ENCODE assay signal across 2 cellular contexts in genomic region chr2:222000326-222000725, GRCh38.
A peak's percentile ranks its signal among the peaks of the same experiment; 100 is the strongest.
TF ChIP-seq lines count a peak whose summit lies in the region.

No MANE protein-coding gene starts in this region.

TF ChIP-seq in IMR-90, 13 proteins besides CTCF, POLR2A, EP300 and RAD21:
- TF ChIP-seq, protein P1, sequence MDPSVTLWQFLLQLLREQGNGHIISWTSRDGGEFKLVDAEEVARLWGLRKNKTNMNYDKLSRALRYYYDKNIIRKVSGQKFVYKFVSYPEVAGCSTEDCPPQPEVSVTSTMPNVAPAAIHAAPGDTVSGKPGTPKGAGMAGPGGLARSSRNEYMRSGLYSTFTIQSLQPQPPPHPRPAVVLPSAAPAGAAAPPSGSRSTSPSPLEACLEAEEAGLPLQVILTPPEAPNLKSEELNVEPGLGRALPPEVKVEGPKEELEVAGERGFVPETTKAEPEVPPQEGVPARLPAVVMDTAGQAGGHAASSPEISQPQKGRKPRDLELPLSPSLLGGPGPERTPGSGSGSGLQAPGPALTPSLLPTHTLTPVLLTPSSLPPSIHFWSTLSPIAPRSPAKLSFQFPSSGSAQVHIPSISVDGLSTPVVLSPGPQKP (IDR thresholded peaks at IDR 0.05; ENCODE audit: borderline replicate concordance, low read depth, low read length): no peak
- peak; percentile 61; the same call in 1 of the 2 replicates for TF ChIP-seq FOS (IDR thresholded peaks at IDR 0.05; ENCODE audit: low read depth, low read length)

TF ChIP-seq in HepG2, 621 proteins besides CTCF, POLR2A, EP300 and RAD21:
- TF ChIP-seq ZNF724P (CRISPR knock-in tag; IDR thresholded peaks at IDR 0.05; ENCODE audit: borderline replicate concordance) (no peak), THAP8 (CRISPR knock-in tag; IDR thresholded peaks at IDR 0.05; ENCODE audit: borderline replicate concordance) (no peak), ZNF136 (CRISPR knock-in tag; IDR thresholded peaks at IDR 0.05; ENCODE audit: low read depth) (no peak), ZNF225 (CRISPR knock-in tag; IDR thresholded peaks at IDR 0.05) (no peak), CCDC6 (CRISPR knock-in tag; IDR thresholded peaks at IDR 0.05) (no peak), FOXJ3 (CRISPR knock-in tag; IDR thresholded peaks at IDR 0.05; ENCODE audit: borderline replicate concordance) (no peak), ARNT2 (CRISPR knock-in tag; IDR thresholded peaks at IDR 0.05; ENCODE audit: low read depth) (no peak), CCAR2 (optimal IDR thresholded peaks at IDR 0.05; ENCODE audit: low read depth, low read length) (no peak), SNAPC5 (CRISPR knock-in tag; IDR thresholded peaks at IDR 0.05; ENCODE audit: borderline replicate concordance) (no peak), ZNF557 (CRISPR knock-in tag; IDR thresholded peaks at IDR 0.05) (no peak), NONO (IDR thresholded peaks at IDR 0.05) (no peak), NONO (CRISPR knock-in tag; conservative IDR thresholded peaks at IDR 0.05) (no peak), NFIB (CRISPR knock-in tag; IDR thresholded peaks at IDR 0.05; ENCODE audit: borderline replicate concordance) (no peak), NR3C1 (CRISPR knock-in tag; IDR thresholded peaks at IDR 0.05) (no peak)
- TF ChIP-seq, protein P2, sequence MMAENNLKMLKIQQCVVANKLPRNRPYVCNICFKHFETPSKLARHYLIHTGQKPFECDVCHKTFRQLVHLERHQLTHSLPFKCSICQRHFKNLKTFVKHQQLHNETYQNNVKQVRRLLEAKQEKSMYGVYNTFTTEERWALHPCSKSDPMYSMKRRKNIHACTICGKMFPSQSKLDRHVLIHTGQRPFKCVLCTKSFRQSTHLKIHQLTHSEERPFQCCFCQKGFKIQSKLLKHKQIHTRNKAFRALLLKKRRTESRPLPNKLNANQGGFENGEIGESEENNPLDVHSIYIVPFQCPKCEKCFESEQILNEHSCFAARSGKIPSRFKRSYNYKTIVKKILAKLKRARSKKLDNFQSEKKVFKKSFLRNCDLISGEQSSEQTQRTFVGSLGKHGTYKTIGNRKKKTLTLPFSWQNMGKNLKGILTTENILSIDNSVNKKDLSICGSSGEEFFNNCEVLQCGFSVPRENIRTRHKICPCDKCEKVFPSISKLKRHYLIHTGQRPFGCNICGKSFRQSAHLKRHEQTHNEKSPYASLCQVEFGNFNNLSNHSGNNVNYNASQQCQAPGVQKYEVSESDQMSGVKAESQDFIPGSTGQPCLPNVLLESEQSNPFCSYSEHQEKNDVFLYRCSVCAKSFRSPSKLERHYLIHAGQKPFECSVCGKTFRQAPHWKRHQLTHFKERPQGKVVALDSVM (CRISPR knock-in tag; IDR thresholded peaks at IDR 0.05): no peak
- TF ChIP-seq, protein P3, sequence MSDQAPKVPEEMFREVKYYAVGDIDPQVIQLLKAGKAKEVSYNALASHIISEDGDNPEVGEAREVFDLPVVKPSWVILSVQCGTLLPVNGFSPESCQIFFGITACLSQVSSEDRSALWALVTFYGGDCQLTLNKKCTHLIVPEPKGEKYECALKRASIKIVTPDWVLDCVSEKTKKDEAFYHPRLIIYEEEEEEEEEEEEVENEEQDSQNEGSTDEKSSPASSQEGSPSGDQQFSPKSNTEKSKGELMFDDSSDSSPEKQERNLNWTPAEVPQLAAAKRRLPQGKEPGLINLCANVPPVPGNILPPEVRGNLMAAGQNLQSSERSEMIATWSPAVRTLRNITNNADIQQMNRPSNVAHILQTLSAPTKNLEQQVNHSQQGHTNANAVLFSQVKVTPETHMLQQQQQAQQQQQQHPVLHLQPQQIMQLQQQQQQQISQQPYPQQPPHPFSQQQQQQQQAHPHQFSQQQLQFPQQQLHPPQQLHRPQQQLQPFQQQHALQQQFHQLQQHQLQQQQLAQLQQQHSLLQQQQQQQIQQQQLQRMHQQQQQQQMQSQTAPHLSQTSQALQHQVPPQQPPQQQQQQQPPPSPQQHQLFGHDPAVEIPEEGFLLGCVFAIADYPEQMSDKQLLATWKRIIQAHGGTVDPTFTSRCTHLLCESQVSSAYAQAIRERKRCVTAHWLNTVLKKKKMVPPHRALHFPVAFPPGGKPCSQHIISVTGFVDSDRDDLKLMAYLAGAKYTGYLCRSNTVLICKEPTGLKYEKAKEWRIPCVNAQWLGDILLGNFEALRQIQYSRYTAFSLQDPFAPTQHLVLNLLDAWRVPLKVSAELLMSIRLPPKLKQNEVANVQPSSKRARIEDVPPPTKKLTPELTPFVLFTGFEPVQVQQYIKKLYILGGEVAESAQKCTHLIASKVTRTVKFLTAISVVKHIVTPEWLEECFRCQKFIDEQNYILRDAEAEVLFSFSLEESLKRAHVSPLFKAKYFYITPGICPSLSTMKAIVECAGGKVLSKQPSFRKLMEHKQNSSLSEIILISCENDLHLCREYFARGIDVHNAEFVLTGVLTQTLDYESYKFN (CRISPR knock-in tag; conservative IDR thresholded peaks at IDR 0.05): no peak
- TF ChIP-seq, protein P4, sequence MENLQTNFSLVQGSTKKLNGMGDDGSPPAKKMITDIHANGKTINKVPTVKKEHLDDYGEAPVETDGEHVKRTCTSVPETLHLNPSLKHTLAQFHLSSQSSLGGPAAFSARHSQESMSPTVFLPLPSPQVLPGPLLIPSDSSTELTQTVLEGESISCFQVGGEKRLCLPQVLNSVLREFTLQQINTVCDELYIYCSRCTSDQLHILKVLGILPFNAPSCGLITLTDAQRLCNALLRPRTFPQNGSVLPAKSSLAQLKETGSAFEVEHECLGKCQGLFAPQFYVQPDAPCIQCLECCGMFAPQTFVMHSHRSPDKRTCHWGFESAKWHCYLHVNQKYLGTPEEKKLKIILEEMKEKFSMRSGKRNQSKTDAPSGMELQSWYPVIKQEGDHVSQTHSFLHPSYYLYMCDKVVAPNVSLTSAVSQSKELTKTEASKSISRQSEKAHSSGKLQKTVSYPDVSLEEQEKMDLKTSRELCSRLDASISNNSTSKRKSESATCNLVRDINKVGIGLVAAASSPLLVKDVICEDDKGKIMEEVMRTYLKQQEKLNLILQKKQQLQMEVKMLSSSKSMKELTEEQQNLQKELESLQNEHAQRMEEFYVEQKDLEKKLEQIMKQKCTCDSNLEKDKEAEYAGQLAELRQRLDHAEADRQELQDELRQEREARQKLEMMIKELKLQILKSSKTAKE (CRISPR knock-in tag; IDR thresholded peaks at IDR 0.05; ENCODE audit: borderline replicate concordance): no peak
- TF ChIP-seq, protein P5, sequence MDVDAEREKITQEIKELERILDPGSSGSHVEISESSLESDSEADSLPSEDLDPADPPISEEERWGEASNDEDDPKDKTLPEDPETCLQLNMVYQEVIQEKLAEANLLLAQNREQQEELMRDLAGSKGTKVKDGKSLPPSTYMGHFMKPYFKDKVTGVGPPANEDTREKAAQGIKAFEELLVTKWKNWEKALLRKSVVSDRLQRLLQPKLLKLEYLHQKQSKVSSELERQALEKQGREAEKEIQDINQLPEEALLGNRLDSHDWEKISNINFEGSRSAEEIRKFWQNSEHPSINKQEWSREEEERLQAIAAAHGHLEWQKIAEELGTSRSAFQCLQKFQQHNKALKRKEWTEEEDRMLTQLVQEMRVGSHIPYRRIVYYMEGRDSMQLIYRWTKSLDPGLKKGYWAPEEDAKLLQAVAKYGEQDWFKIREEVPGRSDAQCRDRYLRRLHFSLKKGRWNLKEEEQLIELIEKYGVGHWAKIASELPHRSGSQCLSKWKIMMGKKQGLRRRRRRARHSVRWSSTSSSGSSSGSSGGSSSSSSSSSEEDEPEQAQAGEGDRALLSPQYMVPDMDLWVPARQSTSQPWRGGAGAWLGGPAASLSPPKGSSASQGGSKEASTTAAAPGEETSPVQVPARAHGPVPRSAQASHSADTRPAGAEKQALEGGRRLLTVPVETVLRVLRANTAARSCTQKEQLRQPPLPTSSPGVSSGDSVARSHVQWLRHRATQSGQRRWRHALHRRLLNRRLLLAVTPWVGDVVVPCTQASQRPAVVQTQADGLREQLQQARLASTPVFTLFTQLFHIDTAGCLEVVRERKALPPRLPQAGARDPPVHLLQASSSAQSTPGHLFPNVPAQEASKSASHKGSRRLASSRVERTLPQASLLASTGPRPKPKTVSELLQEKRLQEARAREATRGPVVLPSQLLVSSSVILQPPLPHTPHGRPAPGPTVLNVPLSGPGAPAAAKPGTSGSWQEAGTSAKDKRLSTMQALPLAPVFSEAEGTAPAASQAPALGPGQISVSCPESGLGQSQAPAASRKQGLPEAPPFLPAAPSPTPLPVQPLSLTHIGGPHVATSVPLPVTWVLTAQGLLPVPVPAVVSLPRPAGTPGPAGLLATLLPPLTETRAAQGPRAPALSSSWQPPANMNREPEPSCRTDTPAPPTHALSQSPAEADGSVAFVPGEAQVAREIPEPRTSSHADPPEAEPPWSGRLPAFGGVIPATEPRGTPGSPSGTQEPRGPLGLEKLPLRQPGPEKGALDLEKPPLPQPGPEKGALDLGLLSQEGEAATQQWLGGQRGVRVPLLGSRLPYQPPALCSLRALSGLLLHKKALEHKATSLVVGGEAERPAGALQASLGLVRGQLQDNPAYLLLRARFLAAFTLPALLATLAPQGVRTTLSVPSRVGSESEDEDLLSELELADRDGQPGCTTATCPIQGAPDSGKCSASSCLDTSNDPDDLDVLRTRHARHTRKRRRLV (CRISPR knock-in tag; IDR thresholded peaks at IDR 0.05): no peak
